ENCODE assay signal across 21 cellular contexts in the genomic region with DNA sequence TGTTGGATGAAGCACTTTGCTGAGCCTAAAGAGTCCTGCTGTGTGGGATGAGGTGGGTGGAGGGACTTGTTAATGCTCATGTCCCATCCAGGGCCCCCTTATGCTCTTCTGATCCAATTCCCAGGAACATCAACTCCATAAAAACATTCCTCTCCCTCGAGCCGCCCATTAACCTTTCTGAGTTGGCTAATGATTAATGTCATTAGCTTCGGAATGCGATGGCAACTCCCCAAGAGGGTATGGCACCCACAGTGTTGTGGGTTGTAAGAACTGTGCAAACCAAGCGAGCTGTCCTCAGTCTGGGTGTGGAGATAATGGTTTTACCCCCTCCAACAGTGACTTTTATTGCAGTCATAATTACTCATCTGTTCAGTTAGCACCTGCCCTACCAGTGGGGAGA.
DNase-seq lines count a peak whose midpoint lies in the region; ATAC-seq and TF ChIP-seq lines count a peak whose summit lies in the region.
"Had no signal": no experiment of that assay in that cellular context is flagged by ENCODE, and none has a peak within 500 bp of the region (broad histone marks: within the 10 kb centered on the region; RNA-seq: fewer than 3 reads in every experiment).

No MANE protein-coding gene starts in this region.

- no peak for TF ChIP-seq POLR2A in IMR-90 (IDR thresholded peaks at IDR 0.05; ENCODE audit: low read depth, low read length)

- BruUV-seq in IMR-90 (replicated peaks; lab: Mats Ljungman, UMichigan): no TSS peak

- in situ Hi-C loops in IMR-90 (cut with MboI; ENCODE audit: low sequenced_read_pairs): no loop called here

- H3K4me3 ChIP-seq in IMR-90 (ENCODE audit: insufficient read depth, low read depth, low read length): no peak overlapping the region
- no peak overlapping the region for H3K4me3 ChIP-seq in lower lobe of right lung
- H3K4me3 ChIP-seq: BLaER1, psoas muscle had no signal

- no peak overlapping the region for H2AK5ac ChIP-seq in IMR-90 (ENCODE audit: low read depth, low read length)

- H3K27ac Mint-ChIP-seq in activated T-cell treated with anti-CD3 and anti-CD28 coated beads, Interleukin-2, amount 50 U/mL, for 24 hours: no peak overlapping the region
- H3K27ac Mint-ChIP-seq: activated CD4-positive, alpha-beta memory T cell treated with anti-CD3 and anti-CD28 coated beads, Interleukin-2, amount 10 ng/mL, durations not matched to agents 7 days and 5 days; activated naive CD4-positive, alpha-beta T cell treated with anti-CD3 and anti-CD28 coated beads for 36 hours; H9; type B pancreatic cell had no signal

- no peaks in the 10 kb centered on the region for H4K20me1 ChIP-seq in IMR-90 (ENCODE audit: insufficient read depth, low read length)
- H4K20me1 ChIP-seq: BLaER1 had no signal

- WGBS in IMR-90 (ENCODE audit: extremely low coverage in 2 of 2, insufficient read length in 1 of 2), 2 experiments: no CpG with 5 or more reads among the region's 5 CpGs

- no peak overlapping the region for H2BK120ac ChIP-seq in IMR-90 (ENCODE audit: low read depth, low read length)

- no peaks in the 10 kb centered on the region for H3K4me1 Mint-ChIP-seq in activated T-cell treated with anti-CD3 and anti-CD28 coated beads, Interleukin-2, amount 50 U/mL, for 24 hours (ENCODE audit: low read depth)
- H3K4me1 Mint-ChIP-seq: activated CD4-positive, alpha-beta memory T cell treated with anti-CD3 and anti-CD28 coated beads, Interleukin-2, amount 10 ng/mL, durations not matched to agents 7 days and 5 days; H9 had no signal

- no peak overlapping the region for H4K8ac ChIP-seq in IMR-90 (ENCODE audit: low read depth in 2 of 2, low read length in 2 of 2)

- H3K36me3 Mint-ChIP-seq in activated T-cell treated with anti-CD3 and anti-CD28 coated beads, Interleukin-2, amount 50 U/mL, for 24 hours (ENCODE audit: low read depth): no peaks in the 10 kb centered on the region

- peaks cover 4% of the 10 kb centered on the region for H3K9me1 ChIP-seq in IMR-90 (ENCODE audit: insufficient read depth, low read length)

- no peak overlapping the region for H2BK20ac ChIP-seq in IMR-90 (ENCODE audit: low read depth, low read length)

- no peak overlapping the region for H3K4me2 ChIP-seq in IMR-90 (ENCODE audit: low read depth, low read length)
- H3K4me2 ChIP-seq: BLaER1 had no signal

- H3K9me3 ChIP-seq in IMR-90 (ENCODE audit: control insufficient read depth, insufficient read depth, low read length) (no peaks in the 10 kb centered on the region), lower lobe of right lung (no peaks in the 10 kb centered on the region)
- H3K9me3 ChIP-seq: psoas muscle had no signal

- no peak overlapping the region for H3K27ac ChIP-seq in IMR-90 (ENCODE audit: insufficient read depth, low read length)
- H3K27ac ChIP-seq in lower lobe of right lung: no peak overlapping the region
- H3K27ac ChIP-seq: BLaER1, psoas muscle had no signal

- H3K4me1 ChIP-seq in IMR-90 (ENCODE audit: control insufficient read depth, insufficient read depth, low read length) (peaks cover 4% of the 10 kb centered on the region), lower lobe of right lung (no peaks in the 10 kb centered on the region)
- H3K4me1 ChIP-seq: BLaER1, psoas muscle had no signal

- H3K9ac ChIP-seq in IMR-90 (ENCODE audit: low read depth, low read length): no peak overlapping the region
- H3K9ac ChIP-seq: BLaER1 had no signal

- CTCF ChIA-PET in IMR-90 (lab: Yijun Ruan, JAX): no interaction called here

- no peak overlapping the region for H4K91ac ChIP-seq in IMR-90 (ENCODE audit: insufficient read depth, low read depth, low read length)

- H4K5ac ChIP-seq in IMR-90 (ENCODE audit: low read depth, low read length): no peak overlapping the region

- H3K4me3 Mint-ChIP-seq in activated T-cell treated with anti-CD3 and anti-CD28 coated beads, Interleukin-2, amount 50 U/mL, for 24 hours: no peak overlapping the region
- H3K4me3 Mint-ChIP-seq: activated CD4-positive, alpha-beta memory T cell treated with anti-CD3 and anti-CD28 coated beads, Interleukin-2, amount 10 ng/mL, durations not matched to agents 7 days and 5 days; activated naive CD4-positive, alpha-beta T cell treated with anti-CD3 and anti-CD28 coated beads for 36 hours; H9; nephron progenitor cell; type B pancreatic cell had no signal

- no peak for TF ChIP-seq RAD21 in IMR-90 (IDR thresholded peaks at IDR 0.05; ENCODE audit: low read length)

- H2BK15ac ChIP-seq in IMR-90 (ENCODE audit: low read depth, low read length): no peak overlapping the region

- H3K56ac ChIP-seq in IMR-90 (ENCODE audit: extremely low read depth, insufficient read depth, low read length): no peak overlapping the region

- TF ChIP-seq CTCF in IMR-90 (conservative IDR thresholded peaks at IDR 0.05; ENCODE audit: low read depth, low read length) (no peak), lower lobe of right lung (IDR thresholded peaks at IDR 0.05) (no peak)

- no peak overlapping the region for H2AK9ac ChIP-seq in IMR-90 (replicated peaks; ENCODE audit: low read depth, low read length, poor library complexity)

- H3K9me3 Mint-ChIP-seq in activated T-cell treated with anti-CD3 and anti-CD28 coated beads, Interleukin-2, amount 50 U/mL, for 24 hours: no peaks in the 10 kb centered on the region
- H3K9me3 Mint-ChIP-seq: activated CD4-positive, alpha-beta memory T cell treated with anti-CD3 and anti-CD28 coated beads, Interleukin-2, amount 10 ng/mL, durations not matched to agents 7 days and 5 days; activated naive CD4-positive, alpha-beta T cell treated with anti-CD3 and anti-CD28 coated beads for 36 hours; H9; nephron progenitor cell had no signal

- no peak overlapping the region for H3K18ac ChIP-seq in IMR-90 (ENCODE audit: low read depth, low read length)

- DNase-seq in A172 (ENCODE audit: low spot score) (peak; percentile 78), IMR-90 (no peak), astrocyte of the hippocampus (ENCODE audit: low read depth, low spot score) (peak; percentile 39), lower lobe of right lung (no peak), DMS53 (lab: John Stamatoyannopoulos, UW) (no peak)
- no peak for DNase-seq in activated T-cell treated with anti-CD3 and anti-CD28 coated beads, Interleukin-2, amount 50 U/mL, for 24 hours
- DNase-seq in stimulated activated CD4-positive, alpha-beta T cell treated with anti-CD3 and anti-CD28 coated beads, Interleukin-2, amount 100 ng/mL, for 24 hours: no peak
- DNase-seq: activated CD4-positive, alpha-beta memory T cell treated with anti-CD3 and anti-CD28 coated beads, Interleukin-2, amount 10 ng/mL, durations not matched to agents 7 days and 5 days; activated CD4-positive, CD25-positive, alpha-beta regulatory T cell; activated naive CD4-positive, alpha-beta T cell treated with anti-CD3 and anti-CD28 coated beads for 36 hours; activated T-cell treated with anti-CD3 and anti-CD28 coated beads, Interleukin-2, amount 50 U/mL, for 1 hour; amygdala; foreskin melanocyte; H9; NCI-H1417 treated with DMSO at 0.1 percent for 48 hours; nephron progenitor cell; psoas muscle; T1000 had no signal

- peaks cover 1% of the 10 kb centered on the region for H3K27me3 Mint-ChIP-seq in activated T-cell treated with anti-CD3 and anti-CD28 coated beads, Interleukin-2, amount 50 U/mL, for 24 hours
- H3K27me3 Mint-ChIP-seq: type B pancreatic cell had no signal

- H3K14ac ChIP-seq in IMR-90 (replicated peaks; ENCODE audit: low read depth, low read length): peak overlapping the region; percentile 31; the same call in 1 of the 2 replicates

- ATAC-seq in IMR-90 (ENCODE audit: low read depth): no peak
- peak; percentile 21 to 38 for ATAC-seq in lower lobe of right lung
- ATAC-seq in HG02885 (IDR thresholded peaks at IDR 0.05; ENCODE audit: poor library complexity, unreplicated experiment): no peak
- ATAC-seq: psoas muscle had no signal

- H3K27me3 ChIP-seq in IMR-90 (ENCODE audit: control insufficient read depth, insufficient read depth, low read length) (no peaks in the 10 kb centered on the region), lower lobe of right lung (ENCODE audit: low read depth) (no peaks in the 10 kb centered on the region)
- H3K27me3 ChIP-seq: BLaER1 had no signal

- H3K4ac ChIP-seq in IMR-90 (ENCODE audit: low read depth, low read length): no peak overlapping the region

- POLR2A ChIA-PET in IMR-90 (lab: Charles Lee; ENCODE audit: unreplicated experiment): no interaction called here

- no peaks in the 10 kb centered on the region for H3K36me3 ChIP-seq in IMR-90 (ENCODE audit: control insufficient read depth, insufficient read depth, low read length)
- H3K36me3 ChIP-seq in lower lobe of right lung: no peaks in the 10 kb centered on the region
- H3K36me3 ChIP-seq: BLaER1 had no signal

- no peak overlapping the region for H2BK5ac ChIP-seq in IMR-90 (ENCODE audit: low read depth, low read length, poor library complexity, severe bottlenecking)

- dilution Hi-C loops in IMR-90 (cut with HindIII; ENCODE audit: low sequenced_read_pairs, unreplicated experiment): no loop called here

- no peak overlapping the region for H2AFZ ChIP-seq in IMR-90 (replicated peaks; ENCODE audit: low read length, poor library complexity)

- no peak overlapping the region for H3K23ac ChIP-seq in IMR-90 (ENCODE audit: low read depth, low read length)

- intact Hi-C loops in IMR-90 (cut with micrococcal nuclease) (no loop called here), lower lobe of right lung (cut with DNase I) (no loop called here)

- H3K79me1 ChIP-seq in IMR-90 (ENCODE audit: low read depth in 1 of 2, low read length in 2 of 2): no peaks in the 10 kb centered on the region

TF ChIP-seq in IMR-90, 13 proteins besides CTCF, POLR2A, EP300 and RAD21:
- TF ChIP-seq CHD1 (IDR thresholded peaks at IDR 0.05; ENCODE audit: low read depth, low read length) (no peak), SMC3 (IDR thresholded peaks at IDR 0.05; ENCODE audit: low read depth, low read length) (no peak), RFX5 (IDR thresholded peaks at IDR 0.05; ENCODE audit: low read depth, low read length) (no peak)
- TF ChIP-seq, protein P1, sequence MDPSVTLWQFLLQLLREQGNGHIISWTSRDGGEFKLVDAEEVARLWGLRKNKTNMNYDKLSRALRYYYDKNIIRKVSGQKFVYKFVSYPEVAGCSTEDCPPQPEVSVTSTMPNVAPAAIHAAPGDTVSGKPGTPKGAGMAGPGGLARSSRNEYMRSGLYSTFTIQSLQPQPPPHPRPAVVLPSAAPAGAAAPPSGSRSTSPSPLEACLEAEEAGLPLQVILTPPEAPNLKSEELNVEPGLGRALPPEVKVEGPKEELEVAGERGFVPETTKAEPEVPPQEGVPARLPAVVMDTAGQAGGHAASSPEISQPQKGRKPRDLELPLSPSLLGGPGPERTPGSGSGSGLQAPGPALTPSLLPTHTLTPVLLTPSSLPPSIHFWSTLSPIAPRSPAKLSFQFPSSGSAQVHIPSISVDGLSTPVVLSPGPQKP (IDR thresholded peaks at IDR 0.05; ENCODE audit: borderline replicate concordance, low read depth, low read length): no peak

Comparison
In these comparisons a context has a peak if more than half of its experiments do, and no peak if none do; other contexts are left out.
1. DNase-seq: peak in A172 (single experiment) and astrocyte of the hippocampus (single experiment); none in IMR-90 (single experiment), lower lobe of right lung (single experiment), activated T-cell treated with anti-CD3 and anti-CD28 coated beads, Interleukin-2, amount 50 U/mL, for 24 hours (single experiment), stimulated activated CD4-positive, alpha-beta T cell treated with anti-CD3 and anti-CD28 coated beads, Interleukin-2, amount 100 ng/mL, for 24 hours (0 of 2) and DMS53 (single experiment).
2. ATAC-seq: peak in lower lobe of right lung (2 of 2); none in IMR-90 (single experiment) and HG02885 (single experiment).